ENCODE assay signal across 7 cellular contexts in the genomic region with DNA sequence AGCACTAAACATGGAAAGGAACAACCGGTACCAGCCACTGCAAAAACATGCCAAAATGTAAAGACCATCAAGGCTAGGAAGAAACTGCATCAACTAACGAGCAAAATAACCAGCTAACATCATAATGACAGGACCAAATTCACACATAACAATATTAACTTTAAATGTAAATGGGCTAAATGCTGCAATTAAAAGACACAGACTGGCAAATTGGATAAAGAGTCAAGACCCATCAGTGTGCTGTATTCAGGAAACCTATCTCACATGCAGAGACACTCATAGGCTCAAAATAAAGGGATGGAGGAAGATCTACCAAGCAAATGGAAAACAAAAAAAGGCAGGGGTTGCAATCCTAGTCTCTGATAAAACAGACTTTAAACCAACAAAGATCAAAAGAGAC. TPM values are rescaled to one million over a fixed set of nuclear protein-coding genes. Genes with fewer than 3 reads are reported as not detected.
"Had no signal": no experiment of that assay in that cellular context is flagged by ENCODE, and none has a peak within 500 bp of the region (broad histone marks: within the 10 kb centered on the region; RNA-seq: fewer than 3 reads in every experiment).

No MANE protein-coding gene starts in this region.

RNA-seq across cellular contexts. Expression of a gene that starts 21.5 kb away (rescaled TPM):
- total RNA-seq: kidney epithelial cell, left ventricle myocardium inferior, left ventricle myocardium superior, mononuclear cell, myocyte had no signal
- polyA plus RNA-seq: immature natural killer cell; naive thymus-derived CD4-positive, alpha-beta T cell had no signal
